In the genomic region with DNA sequence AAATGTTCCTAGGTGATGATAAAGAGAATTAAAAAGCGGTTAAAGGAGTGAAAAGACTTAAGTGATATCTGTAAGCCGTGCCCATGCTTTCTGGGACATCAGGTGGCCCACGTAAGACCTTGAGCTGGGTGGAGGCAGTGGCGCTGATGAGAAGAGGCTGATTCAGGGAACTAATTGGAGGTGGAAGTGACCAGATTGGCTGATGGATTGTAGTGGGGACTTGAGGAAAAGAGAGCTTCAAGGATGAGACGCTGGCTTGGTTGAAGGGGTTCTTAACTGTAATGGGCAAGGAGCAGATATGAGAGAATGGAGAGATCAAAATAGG, we compare ENCODE assay signal across 10 cellular contexts.
DNase-seq lines count a peak whose midpoint lies in the region; ATAC-seq and TF ChIP-seq lines count a peak whose summit lies in the region.
"Had no signal": no experiment of that assay in that cellular context is flagged by ENCODE, and none has a peak within 500 bp of the region (broad histone marks: within the 10 kb centered on the region; RNA-seq: fewer than 3 reads in every experiment).

No MANE protein-coding gene starts in this region.

- peaks cover 0 to 3% of the 10 kb centered on the region in 2 donors for H3K36me3 Mint-ChIP-seq in activated T-cell treated with anti-CD3 and anti-CD28 coated beads, Interleukin-2, amount 50 U/mL, for 72 hours (ENCODE audit: insufficient read depth in 2 of 2)
- H3K36me3 Mint-ChIP-seq in T-helper 17 cell (ENCODE audit: low read depth) (peaks cover 2% of the 10 kb centered on the region), immature natural killer cell (peaks cover 0 to 3% (median 0%) of the 10 kb centered on the region in 3 donors)

- in situ Hi-C loops in GM13976 (cut with MboI; ENCODE audit: low sequenced_read_pairs, unreplicated experiment), result no loop called here

- H3K4me3 Mint-ChIP-seq in activated T-cell treated with anti-CD3 and anti-CD28 coated beads, Interleukin-2, amount 50 U/mL, for 72 hours, result peak overlapping the region; percentile 31 to 95
- peak overlapping the region; percentile 87 for H3K4me3 Mint-ChIP-seq in T-helper 17 cell
- H3K4me3 Mint-ChIP-seq in immature natural killer cell, result peak overlapping the region; percentile 67 to 81 (median 79)

- no peak for TF ChIP-seq CTCF in GM13976 (IDR thresholded peaks at IDR 0.05; ENCODE audit: borderline replicate concordance, control extremely low read depth, extremely low read depth, insufficient read depth, missing control alignments)

- no peak for ATAC-seq in activated T-cell treated with anti-CD3 and anti-CD28 coated beads, Interleukin-2, amount 50 U/mL, for 72 hours (replicated peaks in 1 of 2)
- ATAC-seq in T-helper 17 cell (no peak), GM19452 (IDR thresholded peaks at IDR 0.05; ENCODE audit: unreplicated experiment) (no peak)

- peak overlapping the region in 3 of 5 donors; percentile 70 to 83 (median 81) for H3K9ac ChIP-seq in subcutaneous abdominal adipose tissue (ENCODE audit: low read length in 5 of 5)

- H3K4me1 Mint-ChIP-seq in activated T-cell treated with anti-CD3 and anti-CD28 coated beads, Interleukin-2, amount 50 U/mL, for 72 hours (ENCODE audit: low read depth), result peaks cover 16% of the 10 kb centered on the region
- H3K4me1 Mint-ChIP-seq in T-helper 17 cell (peaks cover 14% of the 10 kb centered on the region), immature natural killer cell (peaks cover 9 to 10% of the 10 kb centered on the region in 2 donors)

- H3K36me3 ChIP-seq in subcutaneous abdominal adipose tissue (ENCODE audit: control insufficient read depth in 5 of 5, insufficient read depth in 5 of 5, low read length in 5 of 5), result no peaks in the 10 kb centered on the region
- H3K36me3 ChIP-seq: brain microvascular endothelial cell had no signal

- no peaks in the 10 kb centered on the region for H3K27me3 ChIP-seq in subcutaneous abdominal adipose tissue (ENCODE audit: control insufficient read depth in 5 of 5, insufficient read depth in 4 of 5, low read length in 5 of 5)
- H3K27me3 ChIP-seq: brain microvascular endothelial cell had no signal

- H3K4me1 ChIP-seq in subcutaneous abdominal adipose tissue (ENCODE audit: control insufficient read depth in 5 of 5, insufficient read depth in 5 of 5, low read length in 5 of 5), result peaks cover 0 to 17% (median 14%) of the 10 kb centered on the region in 5 donors

- peak overlapping the region in 2 of 5 donors; percentile 76 to 81 for H3K4me3 ChIP-seq in subcutaneous abdominal adipose tissue (ENCODE audit: low read depth in 1 of 5, low read length in 5 of 5)

- no peaks in the 10 kb centered on the region for H3K9me3 ChIP-seq in T-helper 17 cell (ENCODE audit: control insufficient read depth, low read length, poor library complexity, severe bottlenecking)
- H3K9me3 ChIP-seq in subcutaneous abdominal adipose tissue (ENCODE audit: control insufficient read depth in 5 of 5, low read length in 5 of 5), result no peaks in the 10 kb centered on the region

- H3K9me3 Mint-ChIP-seq in activated T-cell treated with anti-CD3 and anti-CD28 coated beads, Interleukin-2, amount 50 U/mL, for 72 hours, result no peaks in the 10 kb centered on the region
- peaks cover 0 to 1% (median 0%) of the 10 kb centered on the region in 6 donors for H3K9me3 Mint-ChIP-seq in immature natural killer cell

- no peak overlapping the region for H3K27ac Mint-ChIP-seq in activated T-cell treated with anti-CD3 and anti-CD28 coated beads, Interleukin-2, amount 50 U/mL, for 72 hours
- H3K27ac Mint-ChIP-seq in T-helper 17 cell, result peak overlapping the region; percentile 91
- peak overlapping the region in 4 of 6 donors; percentile 3 to 77 (median 32) for H3K27ac Mint-ChIP-seq in immature natural killer cell

- DNase-seq in activated T-cell treated with anti-CD3 and anti-CD28 coated beads, Interleukin-2, amount 50 U/mL, for 72 hours, result no peak
- DNase-seq in activated T-cell treated with anti-CD3 and anti-CD28 coated beads for 4 hours, result no peak
- no peak for DNase-seq in T-helper 17 cell
- DNase-seq in immature natural killer cell, result no peak
- DNase-seq in NCI-H187 treated with DMSO at 0.1 percent for 48 hours (lab: John Stamatoyannopoulos, UW), result no peak
- DNase-seq in GM13976 (ENCODE audit: low spot score), result no peak
- DNase-seq: stimulated activated CD8-positive, alpha-beta memory T cell treated with anti-CD3 and anti-CD28 coated beads, Interleukin-4, amount 100 ng/mL, for 48 hours had no signal

- peak overlapping the region; percentile 84 for H3K27ac ChIP-seq in subcutaneous abdominal adipose tissue (ENCODE audit: low read depth, low read length)
- H3K27ac ChIP-seq: brain microvascular endothelial cell had no signal

- no peaks in the 10 kb centered on the region for H3K27me3 Mint-ChIP-seq in activated T-cell treated with anti-CD3 and anti-CD28 coated beads, Interleukin-2, amount 50 U/mL, for 72 hours (ENCODE audit: low read depth)
- no peaks in the 10 kb centered on the region for H3K27me3 Mint-ChIP-seq in T-helper 17 cell
- peaks cover 13 to 19% (median 17%) of the 10 kb centered on the region in 3 donors for H3K27me3 Mint-ChIP-seq in immature natural killer cell (ENCODE audit: low read depth in 3 of 3)
